ENCODE assay signal across 8 cellular contexts in genomic region chrX:134551365-134552095, GRCh38.
A peak's percentile ranks its signal among the peaks of the same experiment; 100 is the strongest.
DNase-seq lines count a peak whose midpoint lies in the region; ATAC-seq and TF ChIP-seq lines count a peak whose summit lies in the region.

No MANE protein-coding gene starts in this region.

- DNase-seq in activated CD4-positive, alpha-beta T cell treated with anti-CD3 and anti-CD28 coated beads, Interleukin-2, amount 10 ng/mL, durations not matched to agents 7 days and 5 days = no peak
- no peak for DNase-seq in activated CD4-positive, alpha-beta T cell treated with anti-CD3 and anti-CD28 coated beads, Interleukin-2, amount 50 U/mL, for 1 hour
- peak; percentile 26 for DNase-seq in RWPE1 (ENCODE audit: low spot score)
- peak in 1 of 2 donors; percentile 70 for DNase-seq in foreskin fibroblast
- no peak for DNase-seq in erythroblast (lab: John Stamatoyannopoulos, UW)
- no peak for DNase-seq in T-helper 9 cell

- peak overlapping the region; percentile 57 to 88 for H3K4me3 ChIP-seq in foreskin fibroblast (ENCODE audit: low read depth in 1 of 2, low read length in 2 of 2)
- H3K4me3 ChIP-seq in subcutaneous abdominal adipose tissue (ENCODE audit: low read depth in 1 of 5, low read length in 5 of 5) = peak overlapping the region in 4 of 5 donors; percentile 19 to 69 (median 56)

- H3K27me3 ChIP-seq in subcutaneous abdominal adipose tissue (ENCODE audit: control insufficient read depth in 5 of 5, insufficient read depth in 4 of 5, low read length in 5 of 5) = peaks cover 13 to 33% (median 29%) of the 10 kb centered on the region in 5 donors

- ATAC-seq in GM18873 (IDR thresholded peaks at IDR 0.05; ENCODE audit: low FRiP score, unreplicated experiment) = no peak

- H3K27me3 Mint-ChIP-seq in activated CD4-positive, alpha-beta T cell treated with anti-CD3 and anti-CD28 coated beads, Interleukin-2, amount 10 ng/mL, durations not matched to agents 7 days and 5 days = peaks cover 59% of the 10 kb centered on the region

- TF ChIP-seq CTCF in RWPE1 (conservative IDR thresholded peaks at IDR 0.05; ENCODE audit: low read depth) = no peak
- no peak for TF ChIP-seq CTCF in foreskin fibroblast (IDR thresholded peaks at IDR 0.05; ENCODE audit: low read depth, low read length)

- peaks cover 0 to 19% (median 14%) of the 10 kb centered on the region in 5 donors for H3K4me1 ChIP-seq in subcutaneous abdominal adipose tissue (ENCODE audit: control insufficient read depth in 5 of 5, insufficient read depth in 5 of 5, low read length in 5 of 5)

- H3K36me3 Mint-ChIP-seq in activated CD4-positive, alpha-beta T cell treated with anti-CD3 and anti-CD28 coated beads, Interleukin-2, amount 10 ng/mL, durations not matched to agents 7 days and 5 days (ENCODE audit: low read depth) = no peaks in the 10 kb centered on the region

- H3K9ac ChIP-seq in subcutaneous abdominal adipose tissue (ENCODE audit: low read length in 5 of 5) = no peak overlapping the region

- no peak overlapping the region for H3K27ac Mint-ChIP-seq in activated CD4-positive, alpha-beta T cell treated with anti-CD3 and anti-CD28 coated beads, Interleukin-2, amount 10 ng/mL, durations not matched to agents 7 days and 5 days

- no peak for TF ChIP-seq POLR2A in erythroblast (IDR thresholded peaks at IDR 0.05; ENCODE audit: low read length)

- peaks cover 0 to 3% (median 0%) of the 10 kb centered on the region in 5 donors for H3K9me3 ChIP-seq in subcutaneous abdominal adipose tissue (ENCODE audit: control insufficient read depth in 5 of 5, low read length in 5 of 5)

- H3K4me3 Mint-ChIP-seq in activated CD4-positive, alpha-beta T cell treated with anti-CD3 and anti-CD28 coated beads, Interleukin-2, amount 10 ng/mL, durations not matched to agents 7 days and 5 days = peak overlapping the region; percentile 47

- no peak overlapping the region; the same call in 1 of the 2 replicates for H3K27ac ChIP-seq in RWPE1
- H3K27ac ChIP-seq in subcutaneous abdominal adipose tissue (ENCODE audit: low read depth, low read length) = no peak overlapping the region

- POLR2A ChIA-PET in activated CD4-positive, alpha-beta T cell treated with anti-CD3 and anti-CD28 coated beads, Interleukin-2, amount 10 ng/mL, durations not matched to agents 7 days and 5 days (lab: Charles Lee) = no interaction called here
- POLR2A ChIA-PET in RWPE1 (lab: Yijun Ruan, JAX; ENCODE audit: low non-redundant PET) = no interaction called here

- peaks cover 26% of the 10 kb centered on the region for H3K4me1 Mint-ChIP-seq in activated CD4-positive, alpha-beta T cell treated with anti-CD3 and anti-CD28 coated beads, Interleukin-2, amount 10 ng/mL, durations not matched to agents 7 days and 5 days

- CTCF ChIA-PET in activated CD4-positive, alpha-beta T cell treated with anti-CD3 and anti-CD28 coated beads, Interleukin-2, amount 10 ng/mL, durations not matched to agents 7 days and 5 days (lab: Charles Lee) = no interaction called here
- CTCF ChIA-PET in RWPE1 (lab: Yijun Ruan, JAX) = no interaction called here

- no peaks in the 10 kb centered on the region for H3K9me3 Mint-ChIP-seq in activated CD4-positive, alpha-beta T cell treated with anti-CD3 and anti-CD28 coated beads, Interleukin-2, amount 10 ng/mL, durations not matched to agents 7 days and 5 days

- H3K36me3 ChIP-seq in subcutaneous abdominal adipose tissue (ENCODE audit: control insufficient read depth in 5 of 5, insufficient read depth in 5 of 5, low read length in 5 of 5) = no peaks in the 10 kb centered on the region
